ENCODE assay signal across 8 cellular contexts in genomic region chr13:109785892-109786450, GRCh38. TPM values are rescaled to one million over a fixed set of nuclear protein-coding genes. Genes with fewer than 3 reads are reported as not detected.
DNase-seq lines count a peak whose midpoint lies in the region; ATAC-seq and TF ChIP-seq lines count a peak whose summit lies in the region.

No MANE protein-coding gene starts in this region.

- intact Hi-C loops in sciatic nerve (cut with DNase I), result loop anchor here (10.0 kb wide), 2 partner anchors 641 to 919 kb away; partner anchors contain the start of gene CARS2

- H3K27me3 Mint-ChIP-seq in HFFc6 (ENCODE audit: insufficient read depth), result peaks cover 4% of the 10 kb centered on the region
- peaks cover 26% of the 10 kb centered on the region for H3K27me3 Mint-ChIP-seq in T-helper 1 cell treated with Interleukin-12 subunit alpha and Interleukin-12 subunit beta and Interleukin-4 antibody, amounts not matched to agents 30 μg/mL and 1 μg/mL, for 36 hours (ENCODE audit: low read depth)

- peaks cover 18% of the 10 kb centered on the region for H3K4me1 Mint-ChIP-seq in HFFc6 (ENCODE audit: low read depth)
- H3K4me1 Mint-ChIP-seq in T-helper 1 cell treated with Interleukin-12 subunit alpha and Interleukin-12 subunit beta and Interleukin-4 antibody, amounts not matched to agents 30 μg/mL and 1 μg/mL, for 36 hours (ENCODE audit: low read depth), result peaks cover 8% of the 10 kb centered on the region

- TF ChIP-seq CTCF in HFFc6 (IDR thresholded peaks at IDR 0.05) (no peak), fibroblast of pulmonary artery (IDR thresholded peaks at IDR 0.05; ENCODE audit: low read length, missing control alignments) (no peak)

- DNase-seq in NCI-H2227 (lab: John Stamatoyannopoulos, UW; ENCODE audit: unreplicated experiment) (peak; percentile 64), NCI-H2227 treated with DMSO at 0.1 percent for 48 hours (lab: John Stamatoyannopoulos, UW) (no peak), HFFc6 (no peak), fibroblast of pulmonary artery (ENCODE audit: low read depth) (peak; percentile 33), sciatic nerve (ENCODE audit: low spot score) (no peak), NCI-H446 (lab: John Stamatoyannopoulos, UW) (no peak)

- ATAC-seq in sciatic nerve (peak; percentile 3), GM18861 (IDR thresholded peaks at IDR 0.05; ENCODE audit: unreplicated experiment) (no peak)

- no peaks in the 10 kb centered on the region for H3K9me3 Mint-ChIP-seq in HFFc6
- H3K9me3 Mint-ChIP-seq in T-helper 1 cell treated with Interleukin-12 subunit alpha and Interleukin-12 subunit beta and Interleukin-4 antibody, amounts not matched to agents 30 μg/mL and 1 μg/mL, for 36 hours, result no peaks in the 10 kb centered on the region

- H3K4me3 Mint-ChIP-seq in HFFc6, result peak overlapping the region; percentile 73
- peak overlapping the region; percentile 40 for H3K4me3 Mint-ChIP-seq in T-helper 1 cell treated with Interleukin-12 subunit alpha and Interleukin-12 subunit beta and Interleukin-4 antibody, amounts not matched to agents 30 μg/mL and 1 μg/mL, for 36 hours

- H3K36me3 Mint-ChIP-seq in HFFc6 (ENCODE audit: low read depth), result no peaks in the 10 kb centered on the region
- H3K36me3 Mint-ChIP-seq in T-helper 1 cell treated with Interleukin-12 subunit alpha and Interleukin-12 subunit beta and Interleukin-4 antibody, amounts not matched to agents 30 μg/mL and 1 μg/mL, for 36 hours (ENCODE audit: low read depth), result peaks cover 4% of the 10 kb centered on the region

- peak overlapping the region; percentile 65 for H3K4me3 ChIP-seq in fibroblast of pulmonary artery (replicated peaks; ENCODE audit: low read depth, low read length)

- peak overlapping the region; percentile 43; the same call in 1 of the 2 replicates for H3K27ac Mint-ChIP-seq in HFFc6
- H3K27ac Mint-ChIP-seq in T-helper 1 cell treated with Interleukin-12 subunit alpha and Interleukin-12 subunit beta and Interleukin-4 antibody, amounts not matched to agents 30 μg/mL and 1 μg/mL, for 36 hours, result peak overlapping the region; percentile 20

RNA-seq across cellular contexts. Expression of gene IRS2, which starts 0.4 kb away (rescaled TPM):
- total RNA-seq in HFFc6 (2021; fragmentation: NEBNext Ultra II Directional; extraction: Animal tissue kit (Norgen Biotek cat#: 25700)), result 10 to 100 TPM in 1 of 6 experiments, 1 to 10 TPM in 5; 5.2 to 11.1 (median 5.5) TPM
- total RNA-seq in sciatic nerve, result 24.7 TPM

Comparison
In these comparisons a context has a peak if more than half of its experiments do, and no peak if none do; other contexts are left out.
1. DNase-seq: peak in NCI-H2227 (single experiment) and fibroblast of pulmonary artery (single experiment); none in NCI-H2227 treated with DMSO at 0.1 percent for 48 hours (single experiment), HFFc6 (single experiment), sciatic nerve (single experiment) and NCI-H446 (0 of 2).